ENCODE assay signal across 8 cellular contexts in the genomic region with DNA sequence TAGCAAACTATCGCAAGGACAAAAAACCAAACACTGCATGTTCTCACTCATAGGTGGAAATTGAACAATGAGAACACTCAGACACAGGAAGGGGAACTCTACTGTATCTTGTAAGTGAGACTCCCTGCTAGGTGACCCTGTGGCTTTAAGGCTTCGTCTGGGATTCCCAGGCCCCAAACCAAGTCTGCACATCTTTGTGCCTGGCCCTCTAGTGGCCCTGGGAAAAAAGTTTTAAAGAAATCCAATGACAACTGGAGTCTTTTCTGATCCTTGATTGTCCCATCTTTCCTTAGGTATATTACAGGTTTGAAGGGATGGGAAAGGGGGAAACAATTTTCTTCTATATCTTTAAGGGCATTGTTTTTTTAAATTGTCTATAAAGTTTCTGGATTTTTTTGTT. TPM values are rescaled to one million over a fixed set of nuclear protein-coding genes. Genes with fewer than 3 reads are reported as not detected.
DNase-seq lines count a peak whose midpoint lies in the region; ATAC-seq and TF ChIP-seq lines count a peak whose summit lies in the region.

No MANE protein-coding gene starts in this region.

- WGBS in SK-N-SH (ENCODE audit: low lambda C conversion rate): 53% methylated on average over 2 of the region's 2 CpGs

- H3K79me2 ChIP-seq in SK-N-SH (ENCODE audit: insufficient read depth): no peaks in the 10 kb centered on the region

- H3K9me2 ChIP-seq in SK-N-SH: no peaks in the 10 kb centered on the region

- H3K27ac ChIP-seq in SK-N-SH (ENCODE audit: low read depth in 2 of 2, low read length in 1 of 2): no peak overlapping the region

- H3K4me2 ChIP-seq in SK-N-SH: no peak overlapping the region

- CTCF ChIA-PET in SK-N-SH (lab: Yijun Ruan, JAX): interaction anchor here (0.8 to 1.8 kb wide), 6 partner anchors 14 to 231 kb away, joined by 3 to 6 read pairs (median 4); no protein-coding TSS in a partner anchor

- no peak overlapping the region for H3K4me3 ChIP-seq in SK-N-SH (ENCODE audit: low read depth in 2 of 2, low read length in 1 of 2)

- no peaks in the 10 kb centered on the region; a peak in 2 of 4 replicates for H3K4me1 ChIP-seq in SK-N-SH (ENCODE audit: control insufficient read depth in 1 of 2, insufficient read depth in 2 of 2, low read depth in 1 of 2, low read length in 1 of 2)

- peak; percentile 63 for ATAC-seq in GM18868 (IDR thresholded peaks at IDR 0.05; ENCODE audit: unreplicated experiment)
- ATAC-seq in GM21786 (IDR thresholded peaks at IDR 0.05; ENCODE audit: unreplicated experiment): no peak

- TF ChIP-seq EP300 in SK-N-SH (IDR thresholded peaks at IDR 0.05; ENCODE audit: borderline replicate concordance in 1 of 2, low read depth in 1 of 2, low read length in 1 of 2): no peak

- POLR2A ChIA-PET in SK-N-SH (lab: Yijun Ruan, JAX): no interaction called here

- peak; percentile 68 for TF ChIP-seq CTCF in SK-N-SH (IDR thresholded peaks at IDR 0.05)

- H3K27me3 ChIP-seq in SK-N-SH (ENCODE audit: insufficient read depth): no peaks in the 10 kb centered on the region

- no peaks in the 10 kb centered on the region for H3K36me3 ChIP-seq in SK-N-SH (replicated peaks in 1 of 2; ENCODE audit: control insufficient read depth in 1 of 2, insufficient read depth in 2 of 2, low read length in 1 of 2)

- intact Hi-C loops in posterior vena cava (cut with DNase I): no loop called here

- no peak overlapping the region for H2AFZ ChIP-seq in SK-N-SH (ENCODE audit: low read depth)

- H3K9me3 ChIP-seq in SK-N-SH: peaks cover 6% of the 10 kb centered on the region; the same call in 1 of the 2 replicates

- TF ChIP-seq RAD21 in SK-N-SH (IDR thresholded peaks at IDR 0.05; ENCODE audit: low read length): peak; percentile 59

- peak; percentile 33 for DNase-seq in AG08395 (ENCODE audit: low spot score)
- DNase-seq in SK-N-SH: peak; percentile 19
- peak; percentile 62 for DNase-seq in iPS-NIHi11 (ENCODE audit: low spot score)
- DNase-seq in C1 segment of cervical spinal cord (lab: John Stamatoyannopoulos, UW): no peak
- DNase-seq in NCI-H226: no peak
- DNase-seq in posterior vena cava (ENCODE audit: low spot score): no peak

- H3K9ac ChIP-seq in SK-N-SH: no peak overlapping the region

- H4K20me1 ChIP-seq in SK-N-SH (ENCODE audit: insufficient read depth): no peaks in the 10 kb centered on the region

- peaks cover 4% of the 10 kb centered on the region for H3F3A ChIP-seq in SK-N-SH (replicated peaks; ENCODE audit: insufficient read depth)

TF ChIP-seq in SK-N-SH, 30 proteins besides CTCF, POLR2A, EP300 and RAD21:
- no peak for TF ChIP-seq EZH2phosphoT487 (IDR thresholded peaks at IDR 0.05; ENCODE audit: borderline replicate concordance, low read depth)
- TF ChIP-seq SMC3 (IDR thresholded peaks at IDR 0.05; ENCODE audit: low read depth, low read length): peak; percentile 44

RNA-seq across cellular contexts. Expression of a gene that starts 10.6 kb away (rescaled TPM):
- polyA plus RNA-seq in SK-N-SH (2012; rRNA removed): not detected in 2 replicates
- polyA plus RNA-seq in SK-N-SH (2012; cell fraction: cytosol; rRNA removed): not detected in 2 replicates
- polyA plus RNA-seq in SK-N-SH (2012; cell fraction: nucleus; rRNA removed): not detected in 2 replicates
- not detected for total RNA-seq in posterior vena cava

RNA-seq across cellular contexts. Expression of a gene that starts 32.1 kb away (rescaled TPM):
- polyA plus RNA-seq in SK-N-SH (2012; rRNA removed): not detected in 2 replicates
- not detected in 2 replicates for polyA plus RNA-seq in SK-N-SH (2012; cell fraction: cytosol; rRNA removed)
- polyA plus RNA-seq in SK-N-SH (2012; cell fraction: nucleus; rRNA removed): not detected in 2 replicates
- under 1 TPM in 1 of 2 donors, not detected in 1; 0.32 TPM for total RNA-seq in posterior vena cava

RNA-seq across cellular contexts. Expression of a gene that starts 59.7 kb away (rescaled TPM):
- polyA plus RNA-seq in SK-N-SH (2012; rRNA removed): 0.15 TPM in 2 replicates
- polyA plus RNA-seq in SK-N-SH (2012; cell fraction: cytosol; rRNA removed): 0.13 and 0.30 TPM in 2 replicates
- polyA plus RNA-seq in SK-N-SH (2012; cell fraction: nucleus; rRNA removed): 0.05 TPM in 1 of 2 replicates, not detected in the other
- total RNA-seq in posterior vena cava: under 1 TPM; 0.28 to 0.33 TPM

Comparison
In these comparisons a context has a peak if more than half of its experiments do, and no peak if none do; other contexts are left out.
1. DNase-seq: peak in AG08395 (single experiment), SK-N-SH (single experiment) and iPS-NIHi11 (single experiment); none in C1 segment of cervical spinal cord (0 of 14), NCI-H226 (single experiment) and posterior vena cava (single experiment).